9 cellular contexts compared by ENCODE assay signal in genomic region chr14:67129768-67130167, GRCh38. TPM values are rescaled to one million over a fixed set of nuclear protein-coding genes. Genes with fewer than 3 reads are reported as not detected.
"Had no signal": no experiment of that assay in that cellular context is flagged by ENCODE, and none has a peak within 500 bp of the region (broad histone marks: within the 10 kb centered on the region; RNA-seq: fewer than 3 reads in every experiment).

No MANE protein-coding gene starts in this region.

- FAIRE-seq: G401.6, GM12878, GM12891, GM12892, GM18507, GM19239 had no signal

- ATAC-seq: GM12878 had no signal

- DNase-seq: GDM1, GF-D8 had no signal

- H3K4me3 ChIP-seq: GM12878 had no signal

RNA-seq across cellular contexts. Expression of gene GARIN2, which starts 59.5 kb away (rescaled TPM):
- total RNA-seq: G401 had no signal
